8 cellular contexts compared by ENCODE assay signal in genomic region chr11:117822031-117822521, GRCh38. TPM values are rescaled to one million over a fixed set of nuclear protein-coding genes. Genes with fewer than 3 reads are reported as not detected.
DNase-seq lines count a peak whose midpoint lies in the region; ATAC-seq and TF ChIP-seq lines count a peak whose summit lies in the region.

No MANE protein-coding gene starts in this region.

- TF ChIP-seq POLR2A in Peyer's patch (IDR thresholded peaks at IDR 0.05): no peak
- no peak for TF ChIP-seq POLR2A in transverse colon (IDR thresholded peaks at IDR 0.05)

- no peaks in the 10 kb centered on the region for H3K9me3 ChIP-seq in Peyer's patch
- H3K9me3 ChIP-seq in left lung: no peaks in the 10 kb centered on the region
- no peaks in the 10 kb centered on the region for H3K9me3 ChIP-seq in transverse colon

- H3K4me1 ChIP-seq in Peyer's patch (peaks cover 3 to 53% (median 6%) of the 10 kb centered on the region in 4 donors), left lung (peaks cover 10 to 69% of the 10 kb centered on the region in 2 donors), transverse colon (peaks cover under 1 to 49% (median 20%) of the 10 kb centered on the region in 4 donors)

- no peak for TF ChIP-seq EP300 in transverse colon (IDR thresholded peaks at IDR 0.05; ENCODE audit: low read depth)

- intact Hi-C loops in left lung (cut with DNase I) (loop anchor here in 1 of 2 donors (5.0 kb wide), 1 partner anchor 230 kb away; no protein-coding TSS in a partner anchor), transverse colon (cut with DNase I; ENCODE audit: low total_unique reads) (no loop called here)

- no peak for ATAC-seq in left lung
- ATAC-seq in HG03460 (IDR thresholded peaks at IDR 0.05; ENCODE audit: unreplicated experiment): no peak

- H3K27me3 ChIP-seq in Peyer's patch: no peaks in the 10 kb centered on the region
- no peaks in the 10 kb centered on the region for H3K27me3 ChIP-seq in left lung
- H3K27me3 ChIP-seq in transverse colon: no peaks in the 10 kb centered on the region

- no peaks in the 10 kb centered on the region for H3K36me3 ChIP-seq in Peyer's patch
- H3K36me3 ChIP-seq in left lung: no peaks in the 10 kb centered on the region
- no peaks in the 10 kb centered on the region for H3K36me3 ChIP-seq in transverse colon

- WGBS in transverse colon (ENCODE audit: low coverage in 1 of 2), 2 donors: 44% methylated on average over 16 of the region's 16 CpGs; no CpG with 5 or more reads in 1 of the 2 donors

- H3K27ac ChIP-seq in Peyer's patch (no peak overlapping the region), left lung (no peak overlapping the region), transverse colon (peak overlapping the region in 1 of 4 donors; percentile 30)

- DNase-seq in activated CD4-positive, alpha-beta T cell treated with anti-CD3 and anti-CD28 coated beads for 24 hours (ENCODE audit: low read depth in 2 of 2): peak; percentile 34 to 51
- DNase-seq in activated CD4-positive, alpha-beta T cell treated with anti-CD3 and anti-CD28 coated beads for 1 hour: no peak
- DNase-seq in Peyer's patch (peak in 1 of 3 donors; percentile 64), astrocyte of the cerebellum (ENCODE audit: low read depth) (no peak), left lung (peak in 1 of 2 donors; percentile 87), transverse colon (peak; percentile 49), GF-D8 (lab: John Stamatoyannopoulos, UW) (no peak)

- TF ChIP-seq CTCF in Peyer's patch (IDR thresholded peaks at IDR 0.05): peak in 5 of 6 experiments; percentile 28 to 58 (median 49)
- peak; percentile 66 for TF ChIP-seq CTCF in astrocyte of the cerebellum (IDR thresholded peaks at IDR 0.05; ENCODE audit: low read depth, low read length, missing control alignments)
- peak; percentile 53 to 57 for TF ChIP-seq CTCF in left lung (IDR thresholded peaks at IDR 0.05)
- TF ChIP-seq CTCF in transverse colon (IDR thresholded peaks at IDR 0.05): peak; percentile 40 to 59 (median 52)

- H3K4me3 ChIP-seq in Peyer's patch (no peak overlapping the region), astrocyte of the cerebellum (ENCODE audit: low read depth, low read length) (no peak overlapping the region), left lung (no peak overlapping the region), transverse colon (no peak overlapping the region)

- in situ Hi-C loops in astrocyte of the cerebellum (cut with HindIII; ENCODE audit: low sequenced_read_pairs): loop anchor here (25.0 kb wide), 1 partner anchor 115 kb away; the partner anchor contains the start of gene TMPRSS13
- in situ Hi-C loops in transverse colon (cut with MboI; ENCODE audit: low pct_ligation_motif_present in 1 of 4, low pct_unique_long_range_greater_than_20kb in 1 of 4, low sequenced_read_pairs in 3 of 4): loop anchor here in 1 of 4 donors (25.0 kb wide), 2 partner anchors 240 to 385 kb away; no protein-coding TSS in a partner anchor

RNA-seq across cellular contexts. Expression of gene FXYD2, which starts 2.5 kb away (rescaled TPM):
- total RNA-seq in Peyer's patch (1 to 10 TPM in 1 of 4 donors, under 1 TPM in 1, not detected in 2; 0.67 to 1.7 TPM), left lung (1 to 10 TPM; 1.2 to 4.4 TPM), transverse colon (1 to 10 TPM in 2 of 4 donors, under 1 TPM in 1, not detected in 1; 0.64 to 1.2 (median 1.1) TPM)

RNA-seq across cellular contexts. Expression of gene DSCAML1, which starts 25.1 kb away (rescaled TPM):
- total RNA-seq in Peyer's patch (1 to 10 TPM in 2 of 4 donors, under 1 TPM in 2; 0.18 to 5.8 (median 2.9) TPM), left lung (under 1 TPM; 0.35 to 0.39 TPM), transverse colon (1 to 10 TPM; 2.9 to 5.8 (median 3.3) TPM)

RNA-seq across cellular contexts. Expression of gene FXYD6, which starts 54.4 kb away (rescaled TPM):
- total RNA-seq in Peyer's patch (10 to 100 TPM in 3 of 4 donors, 1 to 10 TPM in 1; 5.1 to 41.3 (median 14.0) TPM), left lung (10 to 100 TPM; 41.4 to 55.0 TPM), transverse colon (10 to 100 TPM; 29.2 to 62.5 (median 46.0) TPM)

Comparison
In these comparisons a context has a peak if more than half of its experiments do, and no peak if none do; other contexts are left out.
1. DNase-seq: peak in activated CD4-positive, alpha-beta T cell treated with anti-CD3 and anti-CD28 coated beads for 24 hours (2 of 2) and transverse colon (single experiment); none in activated CD4-positive, alpha-beta T cell treated with anti-CD3 and anti-CD28 coated beads for 1 hour (single experiment), astrocyte of the cerebellum (single experiment) and GF-D8 (single experiment).
2. Peak in every context shown above with its lines, with median percentiles within 50 percentile points of each other: CTCF ChIP-seq.